8 cellular contexts compared by ENCODE assay signal in the genomic region with DNA sequence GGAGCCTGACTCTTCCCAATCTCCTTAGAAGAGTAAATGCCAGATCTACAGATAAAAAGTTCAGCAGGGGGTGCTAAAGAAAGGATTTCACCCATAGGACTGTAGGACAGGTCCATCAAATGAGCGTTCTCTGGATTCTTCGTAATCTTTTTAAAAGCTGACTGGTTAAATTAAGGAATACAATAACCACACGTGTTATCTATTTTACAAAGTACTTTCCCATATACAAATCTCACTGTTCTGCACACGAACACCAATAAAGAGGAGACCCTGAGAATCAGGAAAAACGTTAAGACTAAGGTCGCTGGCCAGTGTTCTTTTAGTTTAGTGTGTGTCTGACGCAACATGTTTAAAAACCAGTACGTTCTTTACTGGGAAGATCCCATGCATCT. TPM values are rescaled to one million over a fixed set of nuclear protein-coding genes. Genes with fewer than 3 reads are reported as not detected.
A peak's percentile ranks its signal among the peaks of the same experiment; 100 is the strongest.
DNase-seq lines count a peak whose midpoint lies in the region; ATAC-seq and TF ChIP-seq lines count a peak whose summit lies in the region.

No MANE protein-coding gene starts in this region.

- H3K4me3 ChIP-seq in Jurkat, Clone E6-1 (ENCODE audit: low read length): peak overlapping the region; percentile 87
- H3K4me3 ChIP-seq in SK-N-MC: peak overlapping the region; percentile 98
- peak overlapping the region; percentile 71 to 99 (median 77) for H3K4me3 ChIP-seq in fibroblast of lung (replicated peaks in 1 of 4; ENCODE audit: control extremely low read depth in 1 of 4, insufficient read depth in 1 of 4, low read depth in 3 of 4, low read length in 4 of 4)

- no peaks in the 10 kb centered on the region for H3K9me3 Mint-ChIP-seq in nephron

- no peaks in the 10 kb centered on the region for H3K79me2 ChIP-seq in fibroblast of lung (ENCODE audit: control insufficient read depth, insufficient read depth, low read length)

- no peaks in the 10 kb centered on the region for H3K4me1 ChIP-seq in fibroblast of lung (ENCODE audit: control insufficient read depth, extremely low read depth, insufficient read depth, low read length)

- H3K36me3 Mint-ChIP-seq in nephron (ENCODE audit: low read depth): peaks cover 13% of the 10 kb centered on the region

- H3K9ac ChIP-seq in SK-N-MC (ENCODE audit: insufficient read length) (peak overlapping the region; percentile 91), fibroblast of lung (ENCODE audit: insufficient read depth, low read length) (peak overlapping the region; percentile 72)

- H4K20me1 ChIP-seq in fibroblast of lung (ENCODE audit: control insufficient read depth, extremely low read depth, insufficient read depth, low read length): no peaks in the 10 kb centered on the region

- DNase-seq in DMS153 treated with DMSO at 0.1 percent for 48 hours (lab: John Stamatoyannopoulos, UW; ENCODE audit: unreplicated experiment) (peak; percentile 30), DMS153 (lab: John Stamatoyannopoulos, UW) (no peak), SK-N-MC (ENCODE audit: low read depth, low spot score) (no peak), fibroblast of lung (ENCODE audit: low read depth in 2 of 2) (peak; percentile 56 to 68), posterior vena cava (ENCODE audit: low spot score) (no peak)
- peak; percentile 16 for DNase-seq in Jurkat, Clone E6-1 (ENCODE audit: low read depth, low spot score)

- intact Hi-C loops in posterior vena cava (cut with DNase I): no loop called here

- peak overlapping the region; percentile 80 for H3K4me2 ChIP-seq in fibroblast of lung (ENCODE audit: extremely low read depth, insufficient read depth, low read length)

- peak overlapping the region; percentile 86 for H2AFZ ChIP-seq in fibroblast of lung (ENCODE audit: low read length)

- no peak overlapping the region for H3K4me3 Mint-ChIP-seq in nephron

- H3K27me3 ChIP-seq in fibroblast of lung (ENCODE audit: control insufficient read depth, insufficient read depth, low read length): no peaks in the 10 kb centered on the region

- H3K36me3 ChIP-seq in SK-N-MC (ENCODE audit: insufficient read depth, low read length) (peaks cover 23% of the 10 kb centered on the region), fibroblast of lung (ENCODE audit: control insufficient read depth, insufficient read depth, low read length) (no peaks in the 10 kb centered on the region)

- H3K27ac ChIP-seq in SK-N-MC: peak overlapping the region; percentile 62; the same call in 1 of the 2 replicates
- H3K27ac ChIP-seq in fibroblast of lung (ENCODE audit: insufficient read depth, low read length): peak overlapping the region; percentile 82

- H3K27me3 Mint-ChIP-seq in nephron (ENCODE audit: low read depth): no peaks in the 10 kb centered on the region

- H3K4me1 Mint-ChIP-seq in nephron: peaks cover 8% of the 10 kb centered on the region

- no peaks in the 10 kb centered on the region for H3K9me3 ChIP-seq in SK-N-MC (ENCODE audit: low read depth, low read length)
- H3K9me3 ChIP-seq in fibroblast of lung (ENCODE audit: control insufficient read depth, insufficient read depth, low read depth, low read length): no peaks in the 10 kb centered on the region

- TF ChIP-seq CTCF in fibroblast of lung (conservative IDR thresholded peaks at IDR 0.05 in 1 of 2, IDR thresholded peaks at IDR 0.05 in 1 of 2; ENCODE audit: low read depth in 1 of 2, low read length in 2 of 2): peak in 1 of 2 donors; percentile 43
- TF ChIP-seq CTCF in nephron (IDR thresholded peaks at IDR 0.05; ENCODE audit: unreplicated experiment in 3 of 3): peak; percentile 25 to 50 (median 33)

- ATAC-seq in GM21825 (IDR thresholded peaks at IDR 0.05; ENCODE audit: unreplicated experiment): peak; percentile 34

- H3K27ac Mint-ChIP-seq in nephron: no peak overlapping the region

RNA-seq across cellular contexts. Expression of gene TUBE1, which starts 0.5 kb away (rescaled TPM):
- polyA plus RNA-seq in Jurkat, Clone E6-1 (2012; ENCODE audit: insufficient read depth, insufficient read length): 37.1 TPM
- 37.5 and 48.6 TPM in 2 replicates for total RNA-seq in fibroblast of lung
- 9.1 and 10.8 TPM in 2 replicates for polyA plus RNA-seq in fibroblast of lung
- 8.3 and 9.6 TPM in 2 replicates for polyA plus RNA-seq in fibroblast of lung (2012)
- polyA minus RNA-seq in fibroblast of lung (ENCODE audit: low replicate concordance): 0.22 and 1.5 TPM in 2 replicates
- 10 to 100 TPM; 17.0 to 20.6 TPM for total RNA-seq in posterior vena cava

RNA-seq across cellular contexts. Expression of gene FAM229B, which starts 0.7 kb away (rescaled TPM):
- polyA plus RNA-seq in Jurkat, Clone E6-1 (2012; ENCODE audit: insufficient read depth, insufficient read length): 25.3 TPM
- 10.0 and 20.3 TPM in 2 replicates for total RNA-seq in fibroblast of lung
- polyA plus RNA-seq in fibroblast of lung: 23.8 and 24.6 TPM in 2 replicates
- polyA plus RNA-seq in fibroblast of lung (2012): 35.4 and 35.6 TPM in 2 replicates
- 7.7 and 12.8 TPM in 2 replicates for polyA minus RNA-seq in fibroblast of lung (ENCODE audit: low replicate concordance)
- total RNA-seq in posterior vena cava: 10 to 100 TPM; 23.3 to 29.6 TPM

RNA-seq across cellular contexts. Expression of gene CCN6, which starts 32.8 kb away (rescaled TPM):
- polyA plus RNA-seq in Jurkat, Clone E6-1 (2012; ENCODE audit: insufficient read depth, insufficient read length): 0.48 TPM
- total RNA-seq in fibroblast of lung (not detected in 2 replicates), posterior vena cava (not detected)
- 0.08 and 0.49 TPM in 2 replicates for polyA plus RNA-seq in fibroblast of lung
- 0.08 and 0.43 TPM in 2 replicates for polyA plus RNA-seq in fibroblast of lung (2012)
- not detected in 2 replicates for polyA minus RNA-seq in fibroblast of lung (ENCODE audit: low replicate concordance)

Comparison
In these comparisons a context has a peak if more than half of its experiments do, and no peak if none do; other contexts are left out.
1. DNase-seq: peak in DMS153 treated with DMSO at 0.1 percent for 48 hours (single experiment), Jurkat, Clone E6-1 (single experiment) and fibroblast of lung (2 of 2); none in DMS153 (single experiment), SK-N-MC (single experiment) and posterior vena cava (single experiment).
2. Peak in every context shown above with its lines, with median percentiles within 50 percentile points of each other: H3K4me3 ChIP-seq.